8 cellular contexts compared by ENCODE assay signal in the genomic region with DNA sequence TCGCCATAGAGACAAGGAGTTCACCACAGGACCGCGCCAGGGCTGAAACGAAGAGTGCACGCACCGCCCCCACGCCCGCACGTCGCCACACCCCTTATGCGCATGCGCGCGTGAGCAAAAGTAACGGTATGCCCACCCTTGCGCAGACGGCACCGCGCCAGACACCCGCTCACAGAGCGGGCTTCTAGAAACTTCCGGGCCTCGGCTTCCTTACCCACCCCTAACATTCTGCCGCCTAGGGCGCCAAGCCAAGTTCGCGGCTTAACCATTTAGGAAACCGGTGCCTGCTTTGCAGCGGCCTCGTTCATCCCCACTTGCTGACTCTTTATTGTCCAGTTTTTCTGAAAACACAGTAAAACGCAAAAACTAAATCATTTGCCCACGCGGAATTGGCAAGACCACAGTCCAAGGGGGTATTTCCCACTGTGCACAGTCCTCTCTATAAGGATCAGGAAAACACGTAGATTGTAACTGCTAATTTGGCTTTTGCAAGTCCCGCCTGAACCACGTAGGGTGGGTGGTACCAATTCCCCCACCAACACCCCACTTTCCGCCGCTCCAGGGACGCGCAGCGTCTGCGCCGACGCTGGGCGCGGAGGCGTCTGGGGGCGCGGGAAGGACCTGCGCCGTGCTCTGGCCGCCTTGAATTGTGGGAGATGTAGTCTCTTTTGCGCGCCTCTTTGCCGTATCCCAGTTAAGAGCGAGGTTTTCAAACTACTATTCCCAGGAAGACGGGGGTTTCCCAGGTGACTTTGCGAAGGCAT. TPM values are rescaled to one million over a fixed set of nuclear protein-coding genes. Genes with fewer than 3 reads are reported as not detected.
DNase-seq lines count a peak whose midpoint lies in the region; ATAC-seq, FAIRE-seq and TF ChIP-seq lines count a peak whose summit lies in the region.

Gene FBXO15 (minus strand): TSS at position 56 of the 764 bp plus-strand sequence. CDS start 49 bp downstream, at position 7.
A gene with protein sequence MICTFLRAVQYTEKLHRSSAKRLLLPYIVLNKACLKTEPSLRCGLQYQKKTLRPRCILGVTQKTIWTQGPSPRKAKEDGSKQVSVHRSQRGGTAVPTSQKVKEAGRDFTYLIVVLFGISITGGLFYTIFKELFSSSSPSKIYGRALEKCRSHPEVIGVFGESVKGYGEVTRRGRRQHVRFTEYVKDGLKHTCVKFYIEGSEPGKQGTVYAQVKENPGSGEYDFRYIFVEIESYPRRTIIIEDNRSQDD (plus strand): TSS at position 745 of the 764 bp plus-strand sequence. CDS start 286 bp downstream, outside the sequence.

- CTCF ChIA-PET in CD4-positive, alpha-beta T cell (lab: Charles Lee), result no interaction called here
- CTCF ChIA-PET in activated CD4-positive, alpha-beta memory T cell treated with anti-CD3 and anti-CD28 coated beads for 36 hours (lab: Charles Lee), result no interaction called here
- CTCF ChIA-PET in HepG2 (lab: Yijun Ruan, JAX; ENCODE audit: low intra/inter-chr PET ratio, low total read pairs), result no interaction called here

- peak within 1 kb of the TSS; percentile 89 for H3K9ac ChIP-seq in HepG2 (ENCODE audit: insufficient read depth, low read depth, low read length)

- no TSS peak for BruUV-seq in HepG2 (replicated peaks; lab: Mats Ljungman, UMichigan)

- no peaks in the 10 kb centered on the region for H3K9me3 Mint-ChIP-seq in CD4-positive, alpha-beta T cell
- H3K9me3 Mint-ChIP-seq in activated CD4-positive, alpha-beta memory T cell treated with anti-CD3 and anti-CD28 coated beads for 36 hours, result peaks cover 2% of the 10 kb centered on the region

- peaks cover 58% of the 10 kb centered on the region for H3K4me1 Mint-ChIP-seq in CD4-positive, alpha-beta T cell (ENCODE audit: low read depth)
- H3K4me1 Mint-ChIP-seq in activated CD4-positive, alpha-beta memory T cell treated with anti-CD3 and anti-CD28 coated beads for 36 hours (ENCODE audit: low read depth), result peaks cover 40% of the 10 kb centered on the region

- TF ChIP-seq RAD21 in HepG2 (CRISPR knock-in tag; IDR thresholded peaks at IDR 0.05), result no peak

- H3K9me3 ChIP-seq in CD4-positive, alpha-beta T cell (ENCODE audit: control insufficient read depth, low read length), result no peaks in the 10 kb centered on the region
- no peaks in the 10 kb centered on the region for H3K9me3 ChIP-seq in HepG2 (ENCODE audit: low read length)

- peak within 1 kb of the TSS; percentile 89 for H2AFZ ChIP-seq in HepG2 (ENCODE audit: low read length)

- TF ChIP-seq POLR2A in HepG2 (IDR thresholded peaks at IDR 0.05; ENCODE audit: insufficient read depth in 1 of 2, low read depth in 2 of 2, low read length in 2 of 2), result peak; percentile 64 to 72; a peak in 3 of 4 replicates

- whole genome bisulfite sequencing in HepG2 (ENCODE audit: low lambda C conversion rate), result under 1% methylated on average over 14 of the region's 58 CpGs

- POLR2A ChIA-PET in CD4-positive, alpha-beta T cell (lab: Charles Lee), result interaction anchor here (0.6 to 1.9 kb wide), 2 partner anchors 65 to 217 kb away, joined by 4 to 6 read pairs; no protein-coding TSS in a partner anchor
- POLR2A ChIA-PET in activated CD4-positive, alpha-beta memory T cell treated with anti-CD3 and anti-CD28 coated beads for 36 hours (lab: Charles Lee), result no interaction called here
- POLR2A ChIA-PET in HepG2 (lab: Yijun Ruan, JAX), result no interaction called here

- in situ Hi-C loops in HepG2 (cut with HindIII; ENCODE audit: extremely low pct_ligation_motif_present, low pct_unique_long_range_greater_than_20kb), result no loop called here

- no peaks in the 10 kb centered on the region for H3K27me3 ChIP-seq in CD4-positive, alpha-beta T cell (ENCODE audit: control insufficient read depth, insufficient read depth, low read length)
- peaks cover 0 to 5% of the 10 kb centered on the region in 2 experiments; a peak in 2 of 5 replicates for H3K27me3 ChIP-seq in HepG2 (ENCODE audit: control insufficient read depth in 1 of 2, insufficient read depth in 2 of 2, low read length in 2 of 2)

- no peak for TF ChIP-seq CTCF in CD4-positive, alpha-beta T cell (IDR thresholded peaks at IDR 0.05)
- TF ChIP-seq CTCF in HepG2 (CRISPR knock-in tag; IDR thresholded peaks at IDR 0.05), result no peak

- peaks cover 40% of the 10 kb centered on the region for H3K36me3 Mint-ChIP-seq in CD4-positive, alpha-beta T cell (ENCODE audit: low read depth)
- H3K36me3 Mint-ChIP-seq in activated CD4-positive, alpha-beta memory T cell treated with anti-CD3 and anti-CD28 coated beads for 36 hours, result peaks cover 17% of the 10 kb centered on the region

- peak within 1 kb of the TSS; percentile 99 for H3K27ac Mint-ChIP-seq in CD4-positive, alpha-beta T cell
- H3K27ac Mint-ChIP-seq in activated CD4-positive, alpha-beta memory T cell treated with anti-CD3 and anti-CD28 coated beads for 36 hours, result peak within 1 kb of the TSS; percentile 99

- no peaks in the 10 kb centered on the region for H4K20me1 ChIP-seq in HepG2 (ENCODE audit: insufficient read depth, low read length)

- H3K27me3 Mint-ChIP-seq in CD4-positive, alpha-beta T cell, result no peaks in the 10 kb centered on the region
- peaks cover 2% of the 10 kb centered on the region for H3K27me3 Mint-ChIP-seq in activated CD4-positive, alpha-beta memory T cell treated with anti-CD3 and anti-CD28 coated beads for 36 hours

- peak within 1 kb of the TSS; percentile 96 for H3K4me3 Mint-ChIP-seq in CD4-positive, alpha-beta T cell
- H3K4me3 Mint-ChIP-seq in activated CD4-positive, alpha-beta memory T cell treated with anti-CD3 and anti-CD28 coated beads for 36 hours, result peak within 1 kb of the TSS; percentile 95

- peaks cover 31% of the 10 kb centered on the region for H3K4me1 ChIP-seq in HepG2 (ENCODE audit: insufficient read depth, low read length)

- H3K79me2 ChIP-seq in HepG2 (ENCODE audit: insufficient read depth, low read length), result peaks cover 44% of the 10 kb centered on the region

- intact Hi-C loops in CD4-positive, alpha-beta T cell (cut with DNase I, micrococcal nuclease), result loop anchor here in 1 of 2 experiments (2.0 kb wide), 1 partner anchor 353 kb away; no protein-coding TSS in a partner anchor
- intact Hi-C loops in activated CD4-positive, alpha-beta memory T cell treated with anti-CD3 and anti-CD28 coated beads for 36 hours (cut with micrococcal nuclease), result loop anchor here (1.0 to 10.0 kb wide), 8 partner anchors 8 to 1062 kb away; partner anchors contain the start of genes TSHZ1 and ZNF407
- intact Hi-C loops in HepG2 (cut with micrococcal nuclease; ENCODE audit: unreplicated experiment), result loop anchor here (5.0 kb wide), 1 partner anchor 349 kb away; the partner anchor contains the start of gene CNDP2

- peak; percentile 90 to 96 (median 95) for DNase-seq in CD4-positive, alpha-beta T cell
- DNase-seq in NCI-H82 (lab: John Stamatoyannopoulos, UW) (peak; percentile 96), dermis microvascular lymphatic vessel endothelial cell (ENCODE audit: low read depth in 2 of 2) (peak; percentile 91 to 97), HepG2 (ENCODE audit: low spot score) (peak; percentile 95)
- peak; percentile 97 for DNase-seq in activated CD4-positive, alpha-beta memory T cell treated with anti-CD3 and anti-CD28 coated beads for 36 hours
- DNase-seq in stimulated activated CD4-positive, alpha-beta T cell treated with anti-CD3 and anti-CD28 coated beads, Interleukin-2, amount 100 ng/mL, for 48 hours, result peak; percentile 90 to 93

- H3K27ac ChIP-seq in CD4-positive, alpha-beta T cell (ENCODE audit: low read depth, low read length), result peak within 1 kb of the TSS; percentile 95
- H3K27ac ChIP-seq in HepG2 (ENCODE audit: extremely low read length, insufficient read depth, low read length), result peak within 1 kb of the TSS; percentile 81

- peak; percentile 83 for ATAC-seq in CD4-positive, alpha-beta T cell (ENCODE audit: poor library complexity)
- peak; percentile 89 for ATAC-seq in GM19452 (IDR thresholded peaks at IDR 0.05; ENCODE audit: unreplicated experiment)
- peak; percentile 80 for ATAC-seq in HG03575 (IDR thresholded peaks at IDR 0.05; ENCODE audit: extremely low read depth, insufficient number of reproducible peaks, low FRiP score, unreplicated experiment)
- ATAC-seq in HepG2, result peak; percentile 97

- peak; percentile 98 for FAIRE-seq in HepG2 (lab: Jason Lieb, UNC)

- peaks cover 9 to 16% of the 10 kb centered on the region in 2 experiments; a peak in 4 of 5 replicates for H3K36me3 ChIP-seq in HepG2 (replicated peaks in 1 of 2; ENCODE audit: control insufficient read depth in 1 of 2, insufficient read depth in 2 of 2, low read length in 2 of 2)

- TF ChIP-seq EP300 in HepG2 (IDR thresholded peaks at IDR 0.05; ENCODE audit: low read depth in 2 of 2, low read length in 2 of 2) (peak in 1 of 2 experiments; percentile 11; a peak in 1 of 4 replicates), HepG2 (CRISPR knock-in tag; IDR thresholded peaks at IDR 0.05; ENCODE audit: borderline replicate concordance) (no peak)

- peak within 1 kb of the TSS; percentile 80 to 96 (median 80) for H3K4me3 ChIP-seq in HepG2 (replicated peaks in 1 of 3; ENCODE audit: insufficient read depth in 1 of 3, low read depth in 2 of 3, low read length in 3 of 3)

- peak within 1 kb of the TSS; percentile 96 for H3K4me2 ChIP-seq in HepG2 (ENCODE audit: low read depth, low read length)

RNA-seq across cellular contexts. Expression of gene FBXO15, which starts in this region (rescaled TPM):
- 1 to 10 TPM in 1 of 2 experiments, under 1 TPM in 1; 0.58 to 1.0 TPM for total RNA-seq in CD4-positive, alpha-beta T cell
- under 1 TPM; 0.67 to 0.75 TPM for total RNA-seq in activated CD4-positive, alpha-beta memory T cell treated with anti-CD3 and anti-CD28 coated beads for 36 hours
- total RNA-seq in dermis microvascular lymphatic vessel endothelial cell (0.13 TPM in 2 replicates), HepG2 (2016; rRNA removed; fragmentation: Illumina TruSeq; extraction: Trizol) (0.09 TPM in 1 of 2 replicates, not detected in the other)
- total RNA-seq in HepG2 (2016; cell fraction: cytosol; rRNA removed; fragmentation: Illumina TruSeq; extraction: Trizol; ENCODE audit: low read depth), result not detected in 2 replicates
- total RNA-seq in HepG2 (2016; cell fraction: insoluble cytoplasmic fraction; rRNA removed; fragmentation: Illumina TruSeq; extraction: Trizol), result not detected in 2 replicates
- total RNA-seq in HepG2 (2016; cell fraction: membrane; rRNA removed; fragmentation: Illumina TruSeq; extraction: Trizol), result not detected in 2 replicates
- total RNA-seq in HepG2 (2016; cell fraction: nucleus; rRNA removed; fragmentation: Illumina TruSeq; extraction: Trizol), result not detected in 2 replicates
- polyA plus RNA-seq in HepG2 (2011; rRNA removed), result 0.12 and 0.46 TPM in 2 replicates
- polyA plus RNA-seq in HepG2 (2011; cell fraction: cytosol; rRNA removed), result 0.09 and 0.11 TPM in 2 replicates
- 0.23 and 0.43 TPM in 2 replicates for polyA plus RNA-seq in HepG2 (2011; cell fraction: nucleus; rRNA removed)
- polyA plus RNA-seq in HepG2 (2012), result 0.16 TPM in 1 of 2 replicates, not detected in the other
- polyA plus RNA-seq in HepG2 (2016; cell fraction: cytosol; fragmentation: Illumina TruSeq; extraction: Trizol; ENCODE audit: low read depth), result not detected in 2 replicates
- 0.40 TPM in 1 of 2 replicates, not detected in the other for polyA plus RNA-seq in HepG2 (2016; cell fraction: insoluble cytoplasmic fraction; fragmentation: Illumina TruSeq; extraction: Trizol; ENCODE audit: low read depth)
- polyA plus RNA-seq in HepG2 (2016; cell fraction: membrane; fragmentation: Illumina TruSeq; extraction: Trizol; ENCODE audit: low read depth), result not detected in 2 replicates
- not detected in 2 replicates for polyA plus RNA-seq in HepG2 (2016; cell fraction: nucleus; fragmentation: Illumina TruSeq; extraction: Trizol; ENCODE audit: insufficient read depth, low read depth)
- polyA minus RNA-seq in HepG2 (2011; rRNA and poly(A)+ RNA removed; ENCODE audit: low replicate concordance), result 0.40 TPM in 1 of 2 replicates, not detected in the other
- not detected in 2 replicates for polyA minus RNA-seq in HepG2 (2011; cell fraction: cytosol; rRNA and poly(A)+ RNA removed)
- 0.37 and 0.39 TPM in 2 replicates for polyA minus RNA-seq in HepG2 (2011; cell fraction: nucleus; rRNA and poly(A)+ RNA removed)

RNA-seq across cellular contexts. Expression of the second gene that starts in this region (rescaled TPM):
- 10 to 100 TPM; 10.7 to 11.8 TPM for total RNA-seq in CD4-positive, alpha-beta T cell
- 10 to 100 TPM; 37.1 to 38.3 TPM for total RNA-seq in activated CD4-positive, alpha-beta memory T cell treated with anti-CD3 and anti-CD28 coated beads for 36 hours
- total RNA-seq in dermis microvascular lymphatic vessel endothelial cell, result 18.5 and 19.6 TPM in 2 replicates
- 55.6 and 62.3 TPM in 2 replicates for total RNA-seq in HepG2 (2016; rRNA removed; fragmentation: Illumina TruSeq; extraction: Trizol)
- 35.3 and 46.1 TPM in 2 replicates for total RNA-seq in HepG2 (2016; cell fraction: cytosol; rRNA removed; fragmentation: Illumina TruSeq; extraction: Trizol; ENCODE audit: low read depth)
- total RNA-seq in HepG2 (2016; cell fraction: insoluble cytoplasmic fraction; rRNA removed; fragmentation: Illumina TruSeq; extraction: Trizol), result 61.9 and 63.6 TPM in 2 replicates
- 71.2 and 72.9 TPM in 2 replicates for total RNA-seq in HepG2 (2016; cell fraction: membrane; rRNA removed; fragmentation: Illumina TruSeq; extraction: Trizol)
- 50.3 and 53.1 TPM in 2 replicates for total RNA-seq in HepG2 (2016; cell fraction: nucleus; rRNA removed; fragmentation: Illumina TruSeq; extraction: Trizol)
- 21.5 and 29.6 TPM in 2 replicates for polyA plus RNA-seq in HepG2 (2011; rRNA removed)
- polyA plus RNA-seq in HepG2 (2011; cell fraction: cytosol; rRNA removed), result 20.1 and 24.5 TPM in 2 replicates
- 28.1 and 29.2 TPM in 2 replicates for polyA plus RNA-seq in HepG2 (2011; cell fraction: nucleus; rRNA removed)
- polyA plus RNA-seq in HepG2 (2012), result 18.6 and 31.7 TPM in 2 replicates
- 62.2 and 78.6 TPM in 2 replicates for polyA plus RNA-seq in HepG2 (2016; cell fraction: cytosol; fragmentation: Illumina TruSeq; extraction: Trizol; ENCODE audit: low read depth)
- 76.6 and 85.1 TPM in 2 replicates for polyA plus RNA-seq in HepG2 (2016; cell fraction: insoluble cytoplasmic fraction; fragmentation: Illumina TruSeq; extraction: Trizol; ENCODE audit: low read depth)
- polyA plus RNA-seq in HepG2 (2016; cell fraction: membrane; fragmentation: Illumina TruSeq; extraction: Trizol; ENCODE audit: low read depth), result 76.0 and 95.4 TPM in 2 replicates
- 116 and 118 TPM in 2 replicates for polyA plus RNA-seq in HepG2 (2016; cell fraction: nucleus; fragmentation: Illumina TruSeq; extraction: Trizol; ENCODE audit: insufficient read depth, low read depth)
- polyA minus RNA-seq in HepG2 (2011; rRNA and poly(A)+ RNA removed; ENCODE audit: low replicate concordance), result 14.0 and 39.3 TPM in 2 replicates
- polyA minus RNA-seq in HepG2 (2011; cell fraction: cytosol; rRNA and poly(A)+ RNA removed), result 9.4 and 19.0 TPM in 2 replicates
- 27.0 and 31.7 TPM in 2 replicates for polyA minus RNA-seq in HepG2 (2011; cell fraction: nucleus; rRNA and poly(A)+ RNA removed)

Comparison
In these comparisons a context has a peak if more than half of its experiments do, and no peak if none do; other contexts are left out.
1. Peak in every context shown above with its lines: DNase-seq, ATAC-seq, H3K4me3 ChIP-seq and H3K27ac ChIP-seq.